8 cellular contexts compared by ENCODE assay signal in genomic region chr2:95023222-95023597, GRCh38. TPM values are rescaled to one million over a fixed set of nuclear protein-coding genes. Genes with fewer than 3 reads are reported as not detected.
A peak's percentile ranks its signal among the peaks of the same experiment; 100 is the strongest.
DNase-seq lines count a peak whose midpoint lies in the region; ATAC-seq and TF ChIP-seq lines count a peak whose summit lies in the region.

No MANE protein-coding gene starts in this region.

- DNase-seq in CD8-positive, alpha-beta memory T cell: peak in 4 of 5 donors; percentile 7 to 69 (median 55)
- DNase-seq in NCI-H526 (lab: John Stamatoyannopoulos, UW) (peak; percentile 54 to 77), iPS-NIHi11 (ENCODE audit: low spot score) (no peak), tibial artery (no peak)
- peak; percentile 81 for DNase-seq in activated naive CD4-positive, alpha-beta T cell treated with anti-CD3 and anti-CD28 coated beads for 36 hours
- DNase-seq in stimulated activated CD4-positive, alpha-beta T cell treated with anti-CD3 and anti-CD28 coated beads, TNF-alpha, amount 100 ng/mL, for 1 hour (ENCODE audit: low read depth in 3 of 3, low spot score in 1 of 3): peak in 2 of 3 donors; percentile 22 to 31

- intact Hi-C loops in activated naive CD4-positive, alpha-beta T cell treated with anti-CD3 and anti-CD28 coated beads for 36 hours (cut with micrococcal nuclease): loop anchor here (1.0 to 5.0 kb wide), 5 partner anchors 20 to 379 kb away; partner anchors contain the start of genes FAHD2A and ZNF2
- intact Hi-C loops in tibial artery (cut with DNase I; ENCODE audit: low total_unique reads): no loop called here

- H3K4me3 Mint-ChIP-seq in CD8-positive, alpha-beta memory T cell: peak overlapping the region; percentile 17 to 82 (median 47)
- H3K4me3 Mint-ChIP-seq in activated naive CD4-positive, alpha-beta T cell treated with anti-CD3 and anti-CD28 coated beads for 36 hours: no peak overlapping the region

- no peaks in the 10 kb centered on the region for H3K9me3 ChIP-seq in CD8-positive, alpha-beta memory T cell (ENCODE audit: low read length)
- no peaks in the 10 kb centered on the region for H3K9me3 ChIP-seq in tibial artery

- H3K36me3 Mint-ChIP-seq in CD8-positive, alpha-beta memory T cell: peaks cover 0 to 5% (median 0%) of the 10 kb centered on the region in 3 donors
- H3K36me3 Mint-ChIP-seq in activated naive CD4-positive, alpha-beta T cell treated with anti-CD3 and anti-CD28 coated beads for 36 hours (ENCODE audit: low read depth): no peaks in the 10 kb centered on the region

- peaks cover 22 to 32% of the 10 kb centered on the region in 2 donors for H3K27me3 Mint-ChIP-seq in CD8-positive, alpha-beta memory T cell
- H3K27me3 Mint-ChIP-seq in activated naive CD4-positive, alpha-beta T cell treated with anti-CD3 and anti-CD28 coated beads for 36 hours (ENCODE audit: low read depth): no peaks in the 10 kb centered on the region

- no peak for TF ChIP-seq CTCF in tibial artery (IDR thresholded peaks at IDR 0.05)

- CTCF ChIA-PET in CD8-positive, alpha-beta memory T cell (lab: Charles Lee): interaction anchor here (0.8 to 7.6 kb wide), 18 partner anchors 9 to 151 kb away, joined by 3 to 286 read pairs (median 7); partner anchors contain the start of genes MRPS5, ZNF2 and ZNF514
- CTCF ChIA-PET in activated naive CD4-positive, alpha-beta T cell treated with anti-CD3 and anti-CD28 coated beads for 36 hours (lab: Charles Lee): interaction anchor here (0.7 to 6.3 kb wide), 26 partner anchors 10 to 177 kb away, joined by 3 to 416 read pairs (median 6); partner anchors contain the start of genes MRPS5 and ZNF514

- peaks cover 24 to 51% (median 34%) of the 10 kb centered on the region in 3 donors for H3K4me1 Mint-ChIP-seq in CD8-positive, alpha-beta memory T cell
- H3K4me1 Mint-ChIP-seq in activated naive CD4-positive, alpha-beta T cell treated with anti-CD3 and anti-CD28 coated beads for 36 hours (ENCODE audit: low read depth): peaks cover 44% of the 10 kb centered on the region

- peaks cover 32% of the 10 kb centered on the region for H3K4me1 ChIP-seq in CD8-positive, alpha-beta memory T cell (ENCODE audit: insufficient read depth, low read length)
- peaks cover 0 to 26% (median 17%) of the 10 kb centered on the region in 4 donors for H3K4me1 ChIP-seq in tibial artery

- H3K27me3 ChIP-seq in CD8-positive, alpha-beta memory T cell (ENCODE audit: insufficient read depth, low read length, poor library complexity, severe bottlenecking): no peaks in the 10 kb centered on the region
- peaks cover 0 to 80% of the 10 kb centered on the region in 2 donors for H3K27me3 ChIP-seq in tibial artery

- H3K36me3 ChIP-seq in CD8-positive, alpha-beta memory T cell (ENCODE audit: insufficient read depth, low read length): no peaks in the 10 kb centered on the region
- H3K36me3 ChIP-seq in tibial artery: no peaks in the 10 kb centered on the region

- no peaks in the 10 kb centered on the region for H3K9me3 Mint-ChIP-seq in CD8-positive, alpha-beta memory T cell
- H3K9me3 Mint-ChIP-seq in activated naive CD4-positive, alpha-beta T cell treated with anti-CD3 and anti-CD28 coated beads for 36 hours: no peaks in the 10 kb centered on the region

- ATAC-seq in GM19372 (IDR thresholded peaks at IDR 0.05; ENCODE audit: low read depth, unreplicated experiment) (peak; percentile 45), GM21825 (IDR thresholded peaks at IDR 0.05; ENCODE audit: unreplicated experiment) (no peak)

- H3K4me3 ChIP-seq in CD8-positive, alpha-beta memory T cell (ENCODE audit: low read length): peak overlapping the region; percentile 30
- H3K4me3 ChIP-seq in tibial artery: no peak overlapping the region

- no peak overlapping the region for H3K27ac ChIP-seq in CD8-positive, alpha-beta memory T cell (ENCODE audit: low read depth, low read length)
- no peak overlapping the region for H3K27ac ChIP-seq in tibial artery

- H3K27ac Mint-ChIP-seq in CD8-positive, alpha-beta memory T cell: peak overlapping the region in 6 of 8 donors; percentile 18 to 77 (median 58)
- H3K27ac Mint-ChIP-seq in activated naive CD4-positive, alpha-beta T cell treated with anti-CD3 and anti-CD28 coated beads for 36 hours: peak overlapping the region; percentile 3

- POLR2A ChIA-PET in CD8-positive, alpha-beta memory T cell (lab: Charles Lee): interaction anchor here (0.7 to 4.9 kb wide), 3 partner anchors 11 to 56 kb away, joined by 3 to 44 read pairs (median 38); no protein-coding TSS in a partner anchor

RNA-seq across cellular contexts. Expression of gene MAL, which starts 2.3 kb away (rescaled TPM):
- 10 to 100 TPM; 25.2 to 27.3 TPM for total RNA-seq in CD8-positive, alpha-beta memory T cell
- polyA plus RNA-seq in CD8-positive, alpha-beta memory T cell: 50.4 TPM
- total RNA-seq in activated naive CD4-positive, alpha-beta T cell treated with anti-CD3 and anti-CD28 coated beads for 36 hours: 10 to 100 TPM; 22.3 to 23.5 TPM

Comparison
In these comparisons a context has a peak if more than half of its experiments do, and no peak if none do; other contexts are left out.
1. DNase-seq: peak in CD8-positive, alpha-beta memory T cell (4 of 5), NCI-H526 (2 of 2), activated naive CD4-positive, alpha-beta T cell treated with anti-CD3 and anti-CD28 coated beads for 36 hours (single experiment) and stimulated activated CD4-positive, alpha-beta T cell treated with anti-CD3 and anti-CD28 coated beads, TNF-alpha, amount 100 ng/mL, for 1 hour (2 of 3); none in iPS-NIHi11 (single experiment) and tibial artery (0 of 2).